ENCODE assay signal across 9 cellular contexts in genomic region chr9:6079386-6079785, GRCh38.
A peak's percentile ranks its signal among the peaks of the same experiment; 100 is the strongest.
DNase-seq lines count a peak whose midpoint lies in the region; ATAC-seq and TF ChIP-seq lines count a peak whose summit lies in the region.
"Had no signal": no experiment of that assay in that cellular context is flagged by ENCODE, and none has a peak within 500 bp of the region (broad histone marks: within the 10 kb centered on the region; RNA-seq: fewer than 3 reads in every experiment).

No MANE protein-coding gene starts in this region.

- H3K4me1 Mint-ChIP-seq in activated CD4-positive, alpha-beta T cell treated with anti-CD3 and anti-CD28 coated beads, Interleukin-2, amount 10 ng/mL, durations not matched to agents 7 days and 5 days, result peaks cover 10% of the 10 kb centered on the region

- no peaks in the 10 kb centered on the region for H3K9me3 ChIP-seq in OCI-LY7 (ENCODE audit: low read length)
- no peaks in the 10 kb centered on the region for H3K9me3 ChIP-seq in smooth muscle cell (replicated peaks; ENCODE audit: low read depth)
- no peaks in the 10 kb centered on the region for H3K9me3 ChIP-seq in sigmoid colon
- H3K9me3 ChIP-seq: ovary had no signal

- H3K79me2 ChIP-seq in OCI-LY7 (ENCODE audit: insufficient read depth, low read depth, low read length) (no peaks in the 10 kb centered on the region), smooth muscle cell (ENCODE audit: low read depth) (no peaks in the 10 kb centered on the region)

- DNase-seq in activated CD4-positive, alpha-beta T cell treated with anti-CD3 and anti-CD28 coated beads, Interleukin-2, amount 10 ng/mL, durations not matched to agents 7 days and 5 days, result no peak
- DNase-seq in activated CD4-positive, alpha-beta T cell treated with anti-CD3 and anti-CD28 coated beads, Interleukin-2, amount 50 U/mL, for 4 hours, result no peak
- DNase-seq in OCI-LY7 (ENCODE audit: low spot score), result no peak
- no peak for DNase-seq in fibroblast of villous mesenchyme (ENCODE audit: low read depth)
- no peak for DNase-seq in smooth muscle cell (lab: John Stamatoyannopoulos, UW; ENCODE audit: unreplicated experiment)
- DNase-seq in T-helper 9 cell, result no peak
- no peak for DNase-seq in sigmoid colon

- TF ChIP-seq POLR2A in sigmoid colon (IDR thresholded peaks at IDR 0.05), result no peak

- intact Hi-C loops in OCI-LY7 (cut with micrococcal nuclease; ENCODE audit: unreplicated experiment) (no loop called here), sigmoid colon (cut with DNase I) (no loop called here)

- no peaks in the 10 kb centered on the region for H3K36me3 Mint-ChIP-seq in activated CD4-positive, alpha-beta T cell treated with anti-CD3 and anti-CD28 coated beads, Interleukin-2, amount 10 ng/mL, durations not matched to agents 7 days and 5 days (ENCODE audit: low read depth)

- no peaks in the 10 kb centered on the region for H3K36me3 ChIP-seq in OCI-LY7 (ENCODE audit: insufficient read depth, low read length)
- H3K36me3 ChIP-seq in smooth muscle cell (ENCODE audit: low read depth), result no peaks in the 10 kb centered on the region
- no peaks in the 10 kb centered on the region for H3K36me3 ChIP-seq in sigmoid colon
- H3K36me3 ChIP-seq: ovary had no signal

- no peaks in the 10 kb centered on the region for H3K9me3 Mint-ChIP-seq in activated CD4-positive, alpha-beta T cell treated with anti-CD3 and anti-CD28 coated beads, Interleukin-2, amount 10 ng/mL, durations not matched to agents 7 days and 5 days

- no peak overlapping the region for H3K9ac ChIP-seq in smooth muscle cell (ENCODE audit: low read depth)

- H3K4me3 ChIP-seq in OCI-LY7 (ENCODE audit: low read depth, low read length, poor library complexity, severe bottlenecking), result peak overlapping the region; percentile 54
- H3K4me3 ChIP-seq in fibroblast of villous mesenchyme (ENCODE audit: low read depth, low read length), result peak overlapping the region; percentile 56
- H3K4me3 ChIP-seq in smooth muscle cell, result peak overlapping the region; percentile 56
- peak overlapping the region in 2 of 4 donors; percentile 44 to 51 for H3K4me3 ChIP-seq in sigmoid colon

- POLR2A ChIA-PET in activated CD4-positive, alpha-beta T cell treated with anti-CD3 and anti-CD28 coated beads, Interleukin-2, amount 10 ng/mL, durations not matched to agents 7 days and 5 days (lab: Charles Lee), result no interaction called here
- POLR2A ChIA-PET in OCI-LY7 (lab: Charles Lee), result interaction anchor here (0.6 to 0.7 kb wide), 2 partner anchors 53 to 235 kb away, joined by 3 to 6 read pairs; no protein-coding TSS in a partner anchor

- H3K27ac Mint-ChIP-seq in activated CD4-positive, alpha-beta T cell treated with anti-CD3 and anti-CD28 coated beads, Interleukin-2, amount 10 ng/mL, durations not matched to agents 7 days and 5 days, result no peak overlapping the region

- H4K20me1 ChIP-seq in OCI-LY7 (ENCODE audit: insufficient read depth, low read length) (no peaks in the 10 kb centered on the region), smooth muscle cell (ENCODE audit: low read depth) (no peaks in the 10 kb centered on the region)

- H3K4me2 ChIP-seq in OCI-LY7 (ENCODE audit: low read length) (peak overlapping the region; percentile 69), smooth muscle cell (peak overlapping the region; percentile 84)

- H3K4me3 Mint-ChIP-seq in activated CD4-positive, alpha-beta T cell treated with anti-CD3 and anti-CD28 coated beads, Interleukin-2, amount 10 ng/mL, durations not matched to agents 7 days and 5 days, result peak overlapping the region; percentile 74

- peaks cover 4% of the 10 kb centered on the region for H3K27me3 Mint-ChIP-seq in activated CD4-positive, alpha-beta T cell treated with anti-CD3 and anti-CD28 coated beads, Interleukin-2, amount 10 ng/mL, durations not matched to agents 7 days and 5 days

- no peak for ATAC-seq in GM18858 (IDR thresholded peaks at IDR 0.05; ENCODE audit: unreplicated experiment)

- H3K27me3 ChIP-seq in smooth muscle cell (ENCODE audit: low read depth) (no peaks in the 10 kb centered on the region), sigmoid colon (no peaks in the 10 kb centered on the region)
- H3K27me3 ChIP-seq: ovary had no signal

- no peaks in the 10 kb centered on the region for H3F3A ChIP-seq in smooth muscle cell (ENCODE audit: low read depth)

- TF ChIP-seq EP300 in sigmoid colon (IDR thresholded peaks at IDR 0.05), result no peak

- TF ChIP-seq CTCF in OCI-LY7 (conservative IDR thresholded peaks at IDR 0.05; ENCODE audit: low read length) (no peak), fibroblast of villous mesenchyme (IDR thresholded peaks at IDR 0.05; ENCODE audit: insufficient read depth, low read depth, low read length) (no peak), smooth muscle cell (IDR thresholded peaks at IDR 0.05; ENCODE audit: borderline replicate concordance, insufficient read depth, poor library complexity, severe bottlenecking) (no peak), sigmoid colon (IDR thresholded peaks at IDR 0.05) (no peak)

- no peaks in the 10 kb centered on the region for H3K9me2 ChIP-seq in OCI-LY7 (ENCODE audit: insufficient read depth, low read length)

- CTCF ChIA-PET in activated CD4-positive, alpha-beta T cell treated with anti-CD3 and anti-CD28 coated beads, Interleukin-2, amount 10 ng/mL, durations not matched to agents 7 days and 5 days (lab: Charles Lee), result no interaction called here
- CTCF ChIA-PET in OCI-LY7 (lab: Charles Lee; ENCODE audit: unreplicated experiment), result no interaction called here

- no TSS peak for BruUV-seq in OCI-LY7 (replicated peaks; lab: Mats Ljungman, UMichigan)

- peak overlapping the region; percentile 82; the same call in 1 of the 2 replicates for H2AFZ ChIP-seq in OCI-LY7 (ENCODE audit: low read length)
- H2AFZ ChIP-seq in smooth muscle cell (ENCODE audit: low read depth), result peak overlapping the region; percentile 97

- H3K27ac ChIP-seq in OCI-LY7 (ENCODE audit: low read depth, low read length, poor library complexity, severe bottlenecking), result no peak overlapping the region
- peak overlapping the region; percentile 66 for H3K27ac ChIP-seq in smooth muscle cell (ENCODE audit: low read depth)
- peak overlapping the region in 1 of 4 donors; percentile 70 for H3K27ac ChIP-seq in sigmoid colon
- H3K27ac ChIP-seq: ovary had no signal

- WGBS in smooth muscle cell (ENCODE audit: low lambda C conversion rate), result 94% methylated on average over 5 of the region's 5 CpGs
- WGBS in sigmoid colon, 2 donors, result 90% methylated on average over 5 of the region's 5 CpGs

- H3K4me1 ChIP-seq in OCI-LY7 (ENCODE audit: insufficient read depth, low read length, poor library complexity, severe bottlenecking) (peaks cover 5% of the 10 kb centered on the region), smooth muscle cell (ENCODE audit: low read depth) (peaks cover 10% of the 10 kb centered on the region), sigmoid colon (no peaks in the 10 kb centered on the region)
